23 cellular contexts compared by ENCODE assay signal in genomic region chr3:97662808-97663207, GRCh38.
DNase-seq lines count a peak whose midpoint lies in the region; ATAC-seq and TF ChIP-seq lines count a peak whose summit lies in the region.
"Had no signal": no experiment of that assay in that cellular context is flagged by ENCODE, and none has a peak within 500 bp of the region (broad histone marks: within the 10 kb centered on the region; RNA-seq: fewer than 3 reads in every experiment).

No MANE protein-coding gene starts in this region.

- H4K91ac ChIP-seq in H9 (ENCODE audit: insufficient read length, low read depth, low read length) = no peak overlapping the region

- H3K4ac ChIP-seq in H9 (ENCODE audit: low read depth, low read length) = no peak overlapping the region

- H2BK15ac ChIP-seq in H9 (ENCODE audit: low read depth, low read length) = no peak overlapping the region

- H3F3A ChIP-seq in neural progenitor cell (ENCODE audit: low read depth) = no peaks in the 10 kb centered on the region
- no peaks in the 10 kb centered on the region for H3F3A ChIP-seq in SK-N-SH (replicated peaks; ENCODE audit: insufficient read depth)

- H3K79me2 ChIP-seq in H9 (ENCODE audit: insufficient read depth, low read length) (no peaks in the 10 kb centered on the region), neural progenitor cell (ENCODE audit: low read depth) (no peaks in the 10 kb centered on the region), SK-N-SH (ENCODE audit: insufficient read depth) (no peaks in the 10 kb centered on the region)

- H3K4me1 ChIP-seq in H9 (ENCODE audit: insufficient read depth, low read length) = peaks cover 4% of the 10 kb centered on the region
- H3K4me1 ChIP-seq in iPS DF 6.9 (ENCODE audit: control insufficient read depth, insufficient read depth, low read length) = 0 out of 2 replicates have a peak, but pooled peaks cover 1% of the 10 kb centered on the region
- H3K4me1 ChIP-seq in neural progenitor cell = no peaks in the 10 kb centered on the region
- H3K4me1 ChIP-seq in SK-N-SH (ENCODE audit: control insufficient read depth in 1 of 2, insufficient read depth in 2 of 2, low read depth in 1 of 2, low read length in 1 of 2) = no peaks in the 10 kb centered on the region; a peak in 1 of 4 replicates
- H3K4me1 ChIP-seq: Caco-2, SJCRH30 had no signal

- no peak overlapping the region for H2BK20ac ChIP-seq in H9 (ENCODE audit: low read depth, low read length, poor library complexity, severe bottlenecking)

- H3K36me3 ChIP-seq in iPS DF 6.9 (ENCODE audit: control insufficient read depth, insufficient read depth, low read length) (no peaks in the 10 kb centered on the region), neural progenitor cell (no peaks in the 10 kb centered on the region), SK-N-SH (replicated peaks in 1 of 2; ENCODE audit: control insufficient read depth in 1 of 2, insufficient read depth in 2 of 2, low read length in 1 of 2) (no peaks in the 10 kb centered on the region)
- H3K36me3 ChIP-seq: SJCRH30 had no signal

- no peak overlapping the region for H2AK5ac ChIP-seq in H9 (ENCODE audit: insufficient read length, low read length)

- H3K27me3 Mint-ChIP-seq in H9 (ENCODE audit: low read depth) = peaks cover 10% of the 10 kb centered on the region
- H3K27me3 Mint-ChIP-seq in WTC11 (ENCODE audit: low read depth) = peaks cover 5% of the 10 kb centered on the region
- H3K27me3 Mint-ChIP-seq in neural progenitor cell (ENCODE audit: insufficient read depth, low read depth) = no peaks in the 10 kb centered on the region

- peaks cover 2 to 7% of the 10 kb centered on the region in 2 experiments; a peak in 4 of 5 replicates for H3K9me3 Mint-ChIP-seq in H9
- peaks cover 17% of the 10 kb centered on the region for H3K9me3 Mint-ChIP-seq in WTC11
- peaks cover 3% of the 10 kb centered on the region for H3K9me3 Mint-ChIP-seq in neural progenitor cell
- H3K9me3 Mint-ChIP-seq: CD8-positive, alpha-beta T cell had no signal

- no peaks in the 10 kb centered on the region for H3K79me1 ChIP-seq in H9 (ENCODE audit: insufficient read depth, low read depth, low read length, poor library complexity, severe bottlenecking)

- no peak overlapping the region for H3K14ac ChIP-seq in H9 (ENCODE audit: insufficient read depth, low read length)

- H3T11ph ChIP-seq in H9 (ENCODE audit: low read length) = no peak overlapping the region

- no peak overlapping the region for H4K5ac ChIP-seq in H9 (ENCODE audit: insufficient read length, low read depth, low read length)

- no peak overlapping the region for H2BK5ac ChIP-seq in H9 (ENCODE audit: insufficient read length, low read length)

- H3K9me2 ChIP-seq in SK-N-SH = no peaks in the 10 kb centered on the region

- no peak overlapping the region for H3K18ac ChIP-seq in H9 (ENCODE audit: insufficient read length, low read depth, low read length)

- no peak overlapping the region for H2BK12ac ChIP-seq in H9 (ENCODE audit: insufficient read length, low read depth, low read length)

- H3K4me3 ChIP-seq in iPS DF 6.9 (ENCODE audit: low read length) (no peak overlapping the region), neural progenitor cell (no peak overlapping the region), SK-N-SH (ENCODE audit: low read depth in 2 of 2, low read length in 1 of 2) (no peak overlapping the region)
- H3K4me3 ChIP-seq: GM12878, SJCRH30 had no signal

- H3K27ac ChIP-seq in H9 (ENCODE audit: insufficient read length, low read depth, low read length) (no peak overlapping the region), iPS DF 6.9 (ENCODE audit: low read length) (no peak overlapping the region), neural progenitor cell (no peak overlapping the region), SK-N-SH (ENCODE audit: low read depth in 2 of 2, low read length in 1 of 2) (no peak overlapping the region)
- H3K27ac ChIP-seq: C4-2B, SJCRH30 had no signal

- no CpG with 5 or more reads among the region's 1 CpG for whole genome bisulfite sequencing in H9 (ENCODE audit: extremely low coverage, insufficient read length, low lambda C conversion rate)
- WGBS in iPS DF 6.9 (ENCODE audit: insufficient coverage, insufficient read length) = no CpG with 5 or more reads among the region's 1 CpG
- 0% methylated on average over 1 of the region's 1 CpG for WGBS in SK-N-SH (ENCODE audit: low lambda C conversion rate)

- H3K9ac ChIP-seq in H9 (ENCODE audit: extremely low read depth, insufficient read length, low read length) (no peak overlapping the region), neural progenitor cell (no peak overlapping the region), SK-N-SH (no peak overlapping the region)

- CTCF ChIA-PET in WTC11 (lab: Charles Lee) = interaction anchor here (1.7 kb wide), 1 partner anchor 56 kb away, joined by 6 read pairs; no protein-coding TSS in a partner anchor
- CTCF ChIA-PET in SK-N-SH (lab: Yijun Ruan, JAX) = interaction anchor here (0.5 to 4.0 kb wide), 4 partner anchors 46 to 800 kb away, joined by 3 to 27 read pairs (median 10); no protein-coding TSS in a partner anchor

- ATAC-seq in WTC11 = peak; percentile 94
- ATAC-seq: CD8-positive, alpha-beta T cell; GM12878; PC-3 had no signal

- no peak overlapping the region for H4K8ac ChIP-seq in H9 (replicated peaks; ENCODE audit: insufficient read length, low read depth, low read length)

- TF ChIP-seq RAD21 in SK-N-SH (IDR thresholded peaks at IDR 0.05; ENCODE audit: low read length) = no peak

- no peak overlapping the region for H3K4me2 ChIP-seq in H9 (ENCODE audit: insufficient read depth, insufficient read length, low read length)
- no peak overlapping the region for H3K4me2 ChIP-seq in neural progenitor cell
- no peak overlapping the region for H3K4me2 ChIP-seq in SK-N-SH

- no peak overlapping the region for H3K23ac ChIP-seq in H9 (ENCODE audit: insufficient read length, low read depth, low read length)

- no peak overlapping the region for H3K56ac ChIP-seq in H9 (ENCODE audit: insufficient read length, low read depth, low read length)

- no peak overlapping the region for H2BK120ac ChIP-seq in H9 (ENCODE audit: low read depth, low read length, poor library complexity, severe bottlenecking)

- H3K36me3 Mint-ChIP-seq in H9 (ENCODE audit: insufficient read depth in 1 of 3, low read depth in 3 of 3) (peaks cover 0 to 6% (median 0%) of the 10 kb centered on the region in 3 experiments; a peak in 4 of 7 replicates), WTC11 (peaks cover 18% of the 10 kb centered on the region), neural progenitor cell (no peaks in the 10 kb centered on the region)
- H3K36me3 Mint-ChIP-seq: CD8-positive, alpha-beta T cell had no signal

- H3K27me3 ChIP-seq in H9 (ENCODE audit: insufficient read depth, low read length) (no peaks in the 10 kb centered on the region), iPS DF 6.9 (ENCODE audit: control insufficient read depth, insufficient read depth, low read length) (no peaks in the 10 kb centered on the region), neural progenitor cell (no peaks in the 10 kb centered on the region), SK-N-SH (ENCODE audit: insufficient read depth) (no peaks in the 10 kb centered on the region)
- H3K27me3 ChIP-seq: SJCRH30 had no signal

- no peak overlapping the region for H2AFZ ChIP-seq in H9 (ENCODE audit: low read length)
- peak overlapping the region; percentile 69 for H2AFZ ChIP-seq in neural progenitor cell (replicated peaks)
- no peak overlapping the region for H2AFZ ChIP-seq in SK-N-SH (ENCODE audit: low read depth)

- no peaks in the 10 kb centered on the region for H3K23me2 ChIP-seq in H9 (ENCODE audit: insufficient read length, low read depth, low read length, poor library complexity, severe bottlenecking)

- no peaks in the 10 kb centered on the region for H3K9me3 ChIP-seq in H9 (ENCODE audit: control insufficient read depth, low read depth, low read length)
- H3K9me3 ChIP-seq in iPS DF 6.9 (ENCODE audit: control insufficient read depth, insufficient read depth, low read length) = no peaks in the 10 kb centered on the region
- H3K9me3 ChIP-seq in neural progenitor cell (ENCODE audit: low read depth) = no peaks in the 10 kb centered on the region
- H3K9me3 ChIP-seq in SK-N-SH = no peaks in the 10 kb centered on the region
- H3K9me3 ChIP-seq: Caco-2, SJCRH30 had no signal

- H3K4me1 Mint-ChIP-seq in H9 = peaks cover 11 to 17% of the 10 kb centered on the region in 2 experiments
- peaks cover 46% of the 10 kb centered on the region for H3K4me1 Mint-ChIP-seq in WTC11
- peaks cover 4% of the 10 kb centered on the region for H3K4me1 Mint-ChIP-seq in neural progenitor cell

- POLR2A ChIA-PET in WTC11 (lab: Charles Lee) (no interaction called here), SK-N-SH (lab: Yijun Ruan, JAX) (no interaction called here)

- H4K20me1 ChIP-seq in H9 (ENCODE audit: control insufficient read depth, insufficient read depth, insufficient read length) (no peaks in the 10 kb centered on the region), neural progenitor cell (ENCODE audit: low read depth) (no peaks in the 10 kb centered on the region), SK-N-SH (ENCODE audit: insufficient read depth) (no peaks in the 10 kb centered on the region)

- no peak for TF ChIP-seq EP300 in SK-N-SH (IDR thresholded peaks at IDR 0.05; ENCODE audit: borderline replicate concordance in 1 of 2, low read depth in 1 of 2, low read length in 1 of 2)

- TF ChIP-seq CTCF in H9 (conservative IDR thresholded peaks at IDR 0.05) = no peak
- TF ChIP-seq CTCF in WTC11 (IDR thresholded peaks at IDR 0.05) = no peak
- TF ChIP-seq CTCF in neural progenitor cell (IDR thresholded peaks at IDR 0.05) = no peak
- TF ChIP-seq CTCF in SK-N-SH (IDR thresholded peaks at IDR 0.05) = no peak

- peak overlapping the region in 1 of 2 experiments; percentile 49; a peak in 1 of 5 replicates for H3K4me3 Mint-ChIP-seq in H9
- no peak overlapping the region for H3K4me3 Mint-ChIP-seq in WTC11
- H3K4me3 Mint-ChIP-seq in neural progenitor cell = no peak overlapping the region
- H3K4me3 Mint-ChIP-seq: CD8-positive, alpha-beta T cell had no signal

- DNase-seq in H9 (peak; percentile 55), WTC11 (ENCODE audit: low spot score) (peak; percentile 14), iPS DF 6.9 (ENCODE audit: low read depth, low spot score) (peak; percentile 35), neural progenitor cell (ENCODE audit: low spot score) (no peak), inferior parietal cortex (ENCODE audit: extremely low spot score) (no peak), NCI-H69 (lab: John Stamatoyannopoulos, UW) (no peak), SK-N-SH (no peak)
- DNase-seq in central memory CD4-positive, alpha-beta T cell = no peak
- DNase-seq: Caco-2; CD8-positive, alpha-beta T cell; GDM1; NCI-H1092; NCI-H1436; NCI-H187; NCI-H2081 treated with DMSO at 0.1 percent for 48 hours; NCI-H2171; NCI-H226; NCI-H510A treated with DMSO at 0.1 percent for 48 hours; NCI-H774; PC-3; SJCRH30 had no signal

- H3K27ac Mint-ChIP-seq in H9 (peak overlapping the region in 1 of 3 experiments; percentile 70; a peak in 2 of 7 replicates), WTC11 (peak overlapping the region; percentile 90; the same call in 1 of the 2 replicates), neural progenitor cell (no peak overlapping the region)
- H3K27ac Mint-ChIP-seq: CD8-positive, alpha-beta T cell had no signal

TF ChIP-seq in SK-N-SH, 30 proteins besides CTCF, POLR2A, EP300 and RAD21:
- no peak for TF ChIP-seq YY1 (IDR thresholded peaks at IDR 0.05; ENCODE audit: low read depth)
- no peak for TF ChIP-seq EZH2phosphoT487 (IDR thresholded peaks at IDR 0.05; ENCODE audit: borderline replicate concordance, low read depth)
- TF ChIP-seq RXRA (IDR thresholded peaks at IDR 0.05; ENCODE audit: borderline replicate concordance, low read depth) = no peak

Comparison
In these comparisons a context has a peak if more than half of its experiments do, and no peak if none do; other contexts are left out.
1. DNase-seq: peak in H9 (single experiment), WTC11 (single experiment) and iPS DF 6.9 (single experiment); none in neural progenitor cell (single experiment), central memory CD4-positive, alpha-beta T cell (single experiment), inferior parietal cortex (single experiment), NCI-H69 (single experiment) and SK-N-SH (single experiment).